Comparison of ENCODE assay signal across 1 cellular context in genomic region chr7:21504021-21504420, GRCh38.
TF ChIP-seq lines count a peak whose summit lies in the region.

No MANE protein-coding gene starts in this region.

TF ChIP-seq in GM23338, 12 proteins besides CTCF, POLR2A, EP300 and RAD21 (continued from another document):
- TF ChIP-seq ZNF462 (CRISPR knock-in tag; IDR thresholded peaks at IDR 0.05) (no peak), ETS1 (IDR thresholded peaks at IDR 0.05) (no peak)
TF ChIP-seq in GM23338: peak in this region for 0.
